Comparison of ENCODE assay signal across 10 cellular contexts in the genomic region with DNA sequence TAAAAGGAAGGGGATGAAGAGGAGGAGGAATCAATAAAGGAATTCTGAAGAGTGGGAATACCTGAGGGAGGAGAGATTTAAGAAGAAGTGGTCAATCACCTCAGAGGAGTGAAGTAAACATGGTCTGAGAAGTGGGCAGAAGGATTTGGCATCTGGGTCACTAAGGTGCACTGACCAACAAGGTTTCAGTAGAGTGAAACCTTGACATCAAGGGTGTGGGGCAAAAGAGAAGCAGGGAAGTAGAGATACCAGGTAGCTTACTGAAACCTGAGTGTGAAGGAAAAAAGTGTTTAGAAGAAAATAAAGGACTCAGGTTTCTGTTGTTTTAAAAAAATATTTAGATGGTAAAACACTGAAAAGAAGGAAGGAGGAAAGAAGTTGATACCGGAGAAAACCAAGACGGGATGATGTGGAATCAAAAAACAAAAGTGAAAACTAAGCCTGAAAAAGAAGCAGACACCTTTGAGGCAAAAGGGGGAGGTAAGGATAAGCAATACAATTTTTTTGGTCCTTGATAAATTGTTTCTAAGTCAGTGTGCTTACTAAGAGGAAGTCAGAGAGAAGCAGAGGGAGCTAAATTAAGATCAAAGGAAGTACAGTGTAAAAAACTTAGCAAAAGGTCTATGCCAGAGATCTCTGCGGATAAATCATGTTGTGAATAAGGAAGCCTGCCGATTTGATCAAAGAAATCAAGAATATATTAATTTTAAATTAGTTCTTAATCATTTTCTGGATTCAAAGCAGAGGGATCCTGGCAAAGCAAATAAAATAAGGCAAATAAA.
DNase-seq lines count a peak whose midpoint lies in the region; ATAC-seq and TF ChIP-seq lines count a peak whose summit lies in the region.
"Had no signal": no experiment of that assay in that cellular context is flagged by ENCODE, and none has a peak within 500 bp of the region (broad histone marks: within the 10 kb centered on the region; RNA-seq: fewer than 3 reads in every experiment).

No MANE protein-coding gene starts in this region.

- peaks cover 17% of the 10 kb centered on the region for H3K4me1 Mint-ChIP-seq in activated CD4-positive, alpha-beta T cell treated with anti-CD3 and anti-CD28 coated beads for 36 hours
- H3K4me1 Mint-ChIP-seq in nephron progenitor cell = peaks cover 6% of the 10 kb centered on the region

- no peak overlapping the region for H3K9ac ChIP-seq in OCI-LY3 (ENCODE audit: low read length)

- no peak overlapping the region for H3K27ac ChIP-seq in OCI-LY3 (ENCODE audit: low read length)
- H3K27ac ChIP-seq: upper lobe of right lung had no signal

- H3K36me3 ChIP-seq in OCI-LY3 (replicated peaks; ENCODE audit: low read depth, low read length) = peaks cover under 1% of the 10 kb centered on the region
- H3K36me3 ChIP-seq: upper lobe of right lung had no signal

- H3K9me3 ChIP-seq in OCI-LY3 (ENCODE audit: insufficient read depth, low read length) = no peaks in the 10 kb centered on the region

- H3K4me3 ChIP-seq in OCI-LY3 (ENCODE audit: low read length) = no peak overlapping the region
- H3K4me3 ChIP-seq in lower leg skin (ENCODE audit: low read depth, poor library complexity, severe bottlenecking) = no peak overlapping the region
- H3K4me3 ChIP-seq: upper lobe of right lung had no signal

- 48 to 50% methylated on average over 4 of the region's 4 CpGs for WGBS in lower leg skin, 2 donors

- TF ChIP-seq CTCF in OCI-LY3 (IDR thresholded peaks at IDR 0.05; ENCODE audit: low read depth, low read length) (no peak), nephron progenitor cell (IDR thresholded peaks at IDR 0.05) (no peak), lower leg skin (IDR thresholded peaks at IDR 0.05) (no peak)

- POLR2A ChIA-PET in activated CD4-positive, alpha-beta T cell treated with anti-CD3 and anti-CD28 coated beads for 36 hours (lab: Charles Lee) = interaction anchor here (0.6 kb wide), 1 partner anchor 254 kb away, joined by 3 read pairs; no protein-coding TSS in a partner anchor

- no peak for DNase-seq in activated CD4-positive, alpha-beta T cell treated with anti-CD3 and anti-CD28 coated beads for 36 hours
- no peak for DNase-seq in activated CD4-positive, alpha-beta T cell treated with anti-CD3 and anti-CD28 coated beads for 48 hours
- DNase-seq in nephron progenitor cell (no peak), lower leg skin (ENCODE audit: low spot score in 2 of 2) (no peak), NCI-H510A treated with DMSO at 0.1 percent for 48 hours (lab: John Stamatoyannopoulos, UW) (no peak)
- DNase-seq in stimulated activated CD4-positive, alpha-beta T cell treated with anti-CD3 and anti-CD28 coated beads, Interleukin-2, amount 100 ng/mL, for 24 hours = no peak
- DNase-seq: activated T-cell treated with anti-CD3 and anti-CD28 coated beads, Interleukin-2, amount 50 U/mL, for 48 hours; upper lobe of right lung had no signal

- no peak overlapping the region for H2AFZ ChIP-seq in OCI-LY3 (ENCODE audit: low read depth, low read length)

- no peaks in the 10 kb centered on the region for H3K79me2 ChIP-seq in OCI-LY3 (ENCODE audit: low read length)

- H3K27me3 Mint-ChIP-seq in activated CD4-positive, alpha-beta T cell treated with anti-CD3 and anti-CD28 coated beads for 36 hours = no peaks in the 10 kb centered on the region
- H3K27me3 Mint-ChIP-seq in nephron progenitor cell (ENCODE audit: low read depth, poor library complexity) = no peaks in the 10 kb centered on the region

- CTCF ChIA-PET in activated CD4-positive, alpha-beta T cell treated with anti-CD3 and anti-CD28 coated beads for 36 hours (lab: Charles Lee) = interaction anchor here (0.9 to 1.6 kb wide), 3 partner anchors 8 to 12 kb away, joined by 3 to 6 read pairs (median 4); no protein-coding TSS in a partner anchor

- H4K20me1 ChIP-seq in OCI-LY3 (ENCODE audit: insufficient read depth, low read length) = no peaks in the 10 kb centered on the region

- no peak for ATAC-seq in activated CD4-positive, alpha-beta T cell treated with anti-CD3 and anti-CD28 coated beads for 36 hours
- peak; percentile 53 for ATAC-seq in HG02642 (IDR thresholded peaks at IDR 0.05; ENCODE audit: poor library complexity, unreplicated experiment)
- ATAC-seq: upper lobe of right lung had no signal

- peaks cover 10% of the 10 kb centered on the region for H3K4me1 ChIP-seq in OCI-LY3 (ENCODE audit: low read length)
- H3K4me1 ChIP-seq: upper lobe of right lung had no signal

- no peaks in the 10 kb centered on the region for H3K27me3 ChIP-seq in OCI-LY3 (ENCODE audit: low read depth, low read length)
- H3K27me3 ChIP-seq: upper lobe of right lung had no signal

- intact Hi-C loops in activated CD4-positive, alpha-beta T cell treated with anti-CD3 and anti-CD28 coated beads for 36 hours (cut with DNase I, micrococcal nuclease) = no loop called here
- intact Hi-C loops in lower leg skin (cut with DNase I; ENCODE audit: low total_unique reads) = no loop called here

- H3K9me3 Mint-ChIP-seq in activated CD4-positive, alpha-beta T cell treated with anti-CD3 and anti-CD28 coated beads for 36 hours (ENCODE audit: low read depth) = no peaks in the 10 kb centered on the region
- peaks cover 14% of the 10 kb centered on the region for H3K9me3 Mint-ChIP-seq in nephron progenitor cell

- no peak for TF ChIP-seq POLR2A in lower leg skin (IDR thresholded peaks at IDR 0.05)

- H3K36me3 Mint-ChIP-seq in activated CD4-positive, alpha-beta T cell treated with anti-CD3 and anti-CD28 coated beads for 36 hours (ENCODE audit: low read depth) = peaks cover 2% of the 10 kb centered on the region
- H3K36me3 Mint-ChIP-seq in nephron progenitor cell (ENCODE audit: low read depth) = peaks cover 30% of the 10 kb centered on the region

- peak overlapping the region; percentile 21 for H3K4me3 Mint-ChIP-seq in activated CD4-positive, alpha-beta T cell treated with anti-CD3 and anti-CD28 coated beads for 36 hours
- no peak overlapping the region for H3K4me3 Mint-ChIP-seq in nephron progenitor cell

- no peak overlapping the region for H3K27ac Mint-ChIP-seq in activated CD4-positive, alpha-beta T cell treated with anti-CD3 and anti-CD28 coated beads for 36 hours
- peak overlapping the region; percentile 79 for H3K27ac Mint-ChIP-seq in nephron progenitor cell

- peak overlapping the region; percentile 14 for H3K4me2 ChIP-seq in OCI-LY3 (ENCODE audit: low read length)
